24 cellular contexts compared by ENCODE assay signal in the genomic region with DNA sequence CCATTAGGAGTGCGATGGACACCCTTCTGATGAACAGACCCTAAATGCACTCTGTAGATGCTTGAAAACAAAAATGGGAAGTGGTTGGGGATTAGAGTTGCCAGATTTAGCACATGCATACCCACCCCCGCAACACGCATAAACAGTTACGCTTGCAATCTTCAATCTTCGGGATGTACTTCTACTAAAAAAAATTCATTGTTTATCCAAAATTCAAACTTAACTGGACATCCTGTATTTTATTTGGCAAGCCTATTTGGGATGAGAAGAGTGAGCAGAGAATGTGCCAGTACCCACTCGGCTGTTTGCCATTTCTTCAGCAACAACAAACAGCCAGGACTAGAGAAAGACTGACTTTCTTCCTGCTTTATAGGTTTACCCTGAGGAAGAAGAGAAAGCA. TPM values are rescaled to one million over a fixed set of nuclear protein-coding genes. Genes with fewer than 3 reads are reported as not detected.
A peak's percentile ranks its signal among the peaks of the same experiment; 100 is the strongest.
DNase-seq lines count a peak whose midpoint lies in the region; ATAC-seq and TF ChIP-seq lines count a peak whose summit lies in the region.
"Had no signal": no experiment of that assay in that cellular context is flagged by ENCODE, and none has a peak within 500 bp of the region (broad histone marks: within the 10 kb centered on the region; RNA-seq: fewer than 3 reads in every experiment).

No MANE protein-coding gene starts in this region.

- TF ChIP-seq EP300 in SK-N-SH (IDR thresholded peaks at IDR 0.05; ENCODE audit: borderline replicate concordance in 1 of 2, low read depth in 1 of 2, low read length in 1 of 2), result no peak

- no peak for TF ChIP-seq CTCF in SK-N-SH (IDR thresholded peaks at IDR 0.05)

- peak overlapping the region in 1 of 2 experiments; percentile 85; a peak in 2 of 4 replicates for H3K27ac ChIP-seq in SK-N-SH (ENCODE audit: low read depth in 2 of 2, low read length in 1 of 2)
- H3K27ac ChIP-seq: adrenal gland, skin epidermis had no signal

- H3K79me2 ChIP-seq in SK-N-SH (ENCODE audit: insufficient read depth), result no peaks in the 10 kb centered on the region

- CTCF ChIA-PET in SK-N-SH (lab: Yijun Ruan, JAX), result interaction anchor here (1.6 kb wide), 1 partner anchor 13 kb away, joined by 3 read pairs; no protein-coding TSS in a partner anchor

- H3K4me1 ChIP-seq in SK-N-SH (ENCODE audit: control insufficient read depth in 1 of 2, insufficient read depth in 2 of 2, low read depth in 1 of 2, low read length in 1 of 2), result peaks cover 0 to 19% of the 10 kb centered on the region in 2 experiments; a peak in 2 of 4 replicates
- H3K4me1 ChIP-seq: adrenal gland, HAP-1 had no signal

- H3K36me3 ChIP-seq in SK-N-SH (replicated peaks in 1 of 2; ENCODE audit: control insufficient read depth in 1 of 2, insufficient read depth in 2 of 2, low read length in 1 of 2), result no peaks in the 10 kb centered on the region
- H3K36me3 ChIP-seq: adrenal gland, HAP-1 had no signal

- H3F3A ChIP-seq in SK-N-SH (replicated peaks; ENCODE audit: insufficient read depth), result no peaks in the 10 kb centered on the region

- no peaks in the 10 kb centered on the region for H4K20me1 ChIP-seq in SK-N-SH (ENCODE audit: insufficient read depth)

- no peak overlapping the region for H3K4me2 ChIP-seq in SK-N-SH

- H3K9ac ChIP-seq in SK-N-SH, result no peak overlapping the region

- H3K9me2 ChIP-seq in SK-N-SH, result no peaks in the 10 kb centered on the region

- H3K27me3 ChIP-seq in SK-N-SH (ENCODE audit: insufficient read depth), result no peaks in the 10 kb centered on the region
- H3K27me3 ChIP-seq: adrenal gland had no signal

- no peak for TF ChIP-seq RAD21 in SK-N-SH (IDR thresholded peaks at IDR 0.05; ENCODE audit: low read length)

- in situ Hi-C loops in G401 (cut with HindIII; ENCODE audit: low sequenced_read_pairs), result no loop called here

- H3K9me3 ChIP-seq in SK-N-SH, result no peaks in the 10 kb centered on the region
- H3K9me3 ChIP-seq: adrenal gland, HAP-1 had no signal

- ATAC-seq in sciatic nerve, result peak; percentile 62
- ATAC-seq in HG02852 (IDR thresholded peaks at IDR 0.05; ENCODE audit: unreplicated experiment), result no peak

- DNase-seq in G401 (ENCODE audit: low spot score), result peak; percentile 74
- DNase-seq in NCI-H446 (lab: John Stamatoyannopoulos, UW), result peak; percentile 33 to 57
- DNase-seq in fibroblast of peridontal ligament (ENCODE audit: extremely low read depth), result peak; percentile 76
- no peak for DNase-seq in sciatic nerve (ENCODE audit: low spot score)
- no peak for DNase-seq in activated T-cell treated with anti-CD3 and anti-CD28 coated beads for 4 hours
- DNase-seq in NCI-H510A (lab: John Stamatoyannopoulos, UW), result no peak
- DNase-seq in SK-N-SH, result no peak
- DNase-seq: activated CD4-positive, alpha-beta T cell treated with anti-CD3 and anti-CD28 coated beads for 1 hour; activated effector memory CD4-positive, alpha-beta T cell treated with anti-CD3 and anti-CD28 coated beads, Interleukin-2, amount 50 U/mL, for 16 hours; Calu3; effector memory CD4-positive, alpha-beta T cell; Kasumi-1; NCI-H226; SHP77 treated with DMSO at 0.1 percent for 48 hours; stimulated activated CD4-positive, alpha-beta T cell treated with anti-CD3 and anti-CD28 coated beads, Interleukin-4, amount 100 ng/mL, for 4 hours; stimulated activated CD8-positive, alpha-beta memory T cell treated with anti-CD3 and anti-CD28 coated beads, Interleukin-4, amount 100 ng/mL, for 48 hours; T1000 had no signal

- POLR2A ChIA-PET in SK-N-SH (lab: Yijun Ruan, JAX), result no interaction called here

- H2AFZ ChIP-seq in SK-N-SH (ENCODE audit: low read depth), result no peak overlapping the region

- WGBS in SK-N-SH (ENCODE audit: low lambda C conversion rate), result 97% methylated on average over 6 of the region's 6 CpGs

- intact Hi-C loops in sciatic nerve (cut with DNase I), result no loop called here

- H3K4me3 ChIP-seq in SK-N-SH (ENCODE audit: low read depth in 2 of 2, low read length in 1 of 2), result no peak overlapping the region
- H3K4me3 ChIP-seq: adrenal gland, HAP-1, skin epidermis had no signal

TF ChIP-seq in SK-N-SH, 30 proteins besides CTCF, POLR2A, EP300 and RAD21:
- no peak for TF ChIP-seq MXI1 (IDR thresholded peaks at IDR 0.05; ENCODE audit: low read depth, low read length)
- TF ChIP-seq TCF12 (IDR thresholded peaks at IDR 0.05), result no peak
- no peak for TF ChIP-seq FOXJ3 (CRISPR knock-in tag; IDR thresholded peaks at IDR 0.05)

RNA-seq across cellular contexts. Expression of gene KIAA2012, which starts 18.4 kb away (rescaled TPM):
- not detected in 2 replicates for total RNA-seq in G401 (2014; rRNA removed; shearing (Covaris generic))
- total RNA-seq in sciatic nerve, result not detected
- polyA plus RNA-seq in SK-N-SH (2012; rRNA removed), result 0.07 and 0.11 TPM in 2 replicates
- 0.04 and 0.05 TPM in 2 replicates for polyA plus RNA-seq in SK-N-SH (2012; cell fraction: cytosol; rRNA removed)
- polyA plus RNA-seq in SK-N-SH (2012; cell fraction: nucleus; rRNA removed), result 0.46 and 0.64 TPM in 2 replicates
- total RNA-seq: adrenal gland, Calu3, cardiac septum, mononuclear cell, osteocyte had no signal

RNA-seq across cellular contexts. Expression of gene FZD7, which starts 57.8 kb away (rescaled TPM):
- 17.5 and 18.5 TPM in 2 replicates for total RNA-seq in G401 (2014; rRNA removed; shearing (Covaris generic))
- 13.0 TPM for total RNA-seq in sciatic nerve
- polyA plus RNA-seq in SK-N-SH (2012; rRNA removed), result 16.1 and 19.7 TPM in 2 replicates
- polyA plus RNA-seq in SK-N-SH (2012; cell fraction: cytosol; rRNA removed), result 17.1 and 21.4 TPM in 2 replicates
- 12.2 and 15.3 TPM in 2 replicates for polyA plus RNA-seq in SK-N-SH (2012; cell fraction: nucleus; rRNA removed)

Comparison
In these comparisons a context has a peak if more than half of its experiments do, and no peak if none do; other contexts are left out.
1. DNase-seq: peak in G401 (single experiment), NCI-H446 (2 of 2) and fibroblast of peridontal ligament (single experiment); none in sciatic nerve (single experiment), activated T-cell treated with anti-CD3 and anti-CD28 coated beads for 4 hours (single experiment), NCI-H510A (single experiment) and SK-N-SH (single experiment).